ENCODE assay signal across 29 cellular contexts in the genomic region with DNA sequence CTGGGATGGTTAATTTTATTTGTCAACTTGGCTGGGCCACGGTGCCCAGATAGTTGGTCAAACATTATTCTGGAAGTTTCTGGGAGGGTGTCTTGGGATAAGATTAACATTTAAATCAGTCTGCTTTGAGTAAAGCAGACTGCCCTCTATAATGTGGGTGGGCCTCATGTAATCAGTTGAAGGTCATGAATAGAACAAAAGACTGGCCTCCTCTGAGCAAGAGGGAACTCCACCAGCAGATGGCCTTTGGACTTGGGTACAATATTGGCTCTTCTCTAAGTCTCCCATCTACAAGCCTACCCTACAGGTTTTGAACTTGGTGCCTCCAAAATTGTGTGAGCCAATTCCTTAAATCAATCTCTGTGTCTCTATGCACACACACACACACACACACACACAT.
"Had no signal": no experiment of that assay in that cellular context is flagged by ENCODE, and none has a peak within 500 bp of the region (broad histone marks: within the 10 kb centered on the region; RNA-seq: fewer than 3 reads in every experiment).

No MANE protein-coding gene starts in this region.

- H3K9me3 Mint-ChIP-seq: stimulated activated effector memory CD8-positive, alpha-beta T cell treated with anti-CD3 and anti-CD28 coated beads, Interleukin-12 subunit alpha, Interleukin-12 subunit beta, amount 100 ng/mL, for 72 hours; stimulated activated memory B cell treated with anti-CD40 and anti-IgM and Interleukin-4, amounts not matched to agents 10 μg/mL and 1 μg/mL and 100 μg/mL, for 72 hours; stimulated activated naive B cell treated with anti-CD40 and anti-IgM and Interleukin-4, amounts not matched to agents 10 μg/mL and 1 μg/mL and 100 μg/mL, for 72 hours; stimulated activated naive CD8-positive, alpha-beta T cell treated with anti-CD3 and anti-CD28 coated beads, Interleukin-15, amount 100 ng/mL, for 72 hours; stimulated activated naive CD8-positive, alpha-beta T cell treated with anti-CD3 and anti-CD28 coated beads, Interleukin-15, Interleukin-2, amounts not matched to agents 100 ng/mL and 50 ng/mL, for 24 hours; type B pancreatic cell had no signal

- H3K27me3 ChIP-seq: suprapubic skin, testis, thyroid gland, tibial artery, tibial nerve, transverse colon, upper lobe of left lung, upper lobe of right lung, uterus, vagina had no signal

- H3K27ac ChIP-seq: stomach, suprapubic skin, testis, thoracic aorta, thyroid gland, tibial artery, tibial nerve, transverse colon, upper lobe of left lung, upper lobe of right lung, uterus, vagina had no signal

- H3K36me3 Mint-ChIP-seq: stimulated activated effector memory CD8-positive, alpha-beta T cell treated with anti-CD3 and anti-CD28 coated beads, Interleukin-12 subunit alpha, Interleukin-12 subunit beta, amount 100 ng/mL, for 72 hours; stimulated activated memory B cell treated with anti-CD40 and anti-IgM and Interleukin-4, amounts not matched to agents 10 μg/mL and 1 μg/mL and 100 μg/mL, for 72 hours; stimulated activated naive B cell treated with anti-CD40 and anti-IgM and Interleukin-4, amounts not matched to agents 10 μg/mL and 1 μg/mL and 100 μg/mL, for 72 hours; type B pancreatic cell had no signal

- H3K27ac Mint-ChIP-seq: stimulated activated effector memory CD8-positive, alpha-beta T cell treated with anti-CD3 and anti-CD28 coated beads, Interleukin-12 subunit alpha, Interleukin-12 subunit beta, amount 100 ng/mL, for 72 hours; stimulated activated memory B cell treated with anti-CD40 and anti-IgM and Interleukin-4, amounts not matched to agents 10 μg/mL and 1 μg/mL and 100 μg/mL, for 72 hours; stimulated activated naive B cell treated with anti-CD40 and anti-IgM and Interleukin-4, amounts not matched to agents 10 μg/mL and 1 μg/mL and 100 μg/mL, for 72 hours; stimulated activated naive CD8-positive, alpha-beta T cell treated with anti-CD3 and anti-CD28 coated beads, Interleukin-15, amount 100 ng/mL, for 72 hours; stimulated activated naive CD8-positive, alpha-beta T cell treated with anti-CD3 and anti-CD28 coated beads, Interleukin-15, Interleukin-2, amounts not matched to agents 100 ng/mL and 50 ng/mL, for 24 hours; type B pancreatic cell had no signal

- H3K4me1 ChIP-seq: suprapubic skin, thyroid gland, tibial artery, transverse colon, upper lobe of left lung, upper lobe of right lung, uterus, vagina had no signal

- H3K4me1 Mint-ChIP-seq: stimulated activated memory B cell treated with anti-CD40 and anti-IgM and Interleukin-4, amounts not matched to agents 10 μg/mL and 1 μg/mL and 100 μg/mL, for 72 hours; stimulated activated naive B cell treated with anti-CD40 and anti-IgM and Interleukin-4, amounts not matched to agents 10 μg/mL and 1 μg/mL and 100 μg/mL, for 72 hours had no signal

- DNase-seq: stimulated activated CD4-positive, alpha-beta T cell treated with anti-CD3 and anti-CD28 coated beads, Interleukin-2, amount 100 ng/mL, for 48 hours; stimulated activated CD4-positive, alpha-beta T cell treated with anti-CD3 and anti-CD28 coated beads, Interleukin-4, amount 100 ng/mL, for 1 hour; stimulated activated CD4-positive, alpha-beta T cell treated with anti-CD3 and anti-CD28 coated beads, Interleukin-4, amount 100 ng/mL, for 24 hours; stimulated activated CD4-positive, alpha-beta T cell treated with anti-CD3 and anti-CD28 coated beads, Interleukin-4, amount 100 ng/mL, for 4 hours; stimulated activated CD8-positive, alpha-beta memory T cell treated with anti-CD3 and anti-CD28 coated beads, Interleukin-4, amount 100 ng/mL, for 48 hours; stimulated activated naive B cell treated with anti-CD40 and anti-IgM and Interleukin-4, amounts not matched to agents 10 μg/mL and 1 μg/mL and 100 μg/mL, for 72 hours; stimulated activated naive CD4-positive, alpha-beta T cell; stimulated activated naive CD4-positive, alpha-beta T cell treated with Interleukin-2 at 50 U/mL for 16 hours; stimulated activated naive CD8-positive, alpha-beta T cell treated with anti-CD3 and anti-CD28 coated beads, Interleukin-15, amount 100 ng/mL, for 72 hours; stimulated activated naive CD8-positive, alpha-beta T cell treated with anti-CD3 and anti-CD28 coated beads, Interleukin-15, Interleukin-2, amounts not matched to agents 100 U/mL and 50 U/mL, for 24 hours; stomach; substantia nigra; testis; thyroid gland; tibial artery; transverse colon; trophoblast cell; upper lobe of left lung; upper lobe of right lung; uterus had no signal

- H3K4me3 Mint-ChIP-seq: stimulated activated effector memory CD8-positive, alpha-beta T cell treated with anti-CD3 and anti-CD28 coated beads, Interleukin-12 subunit alpha, Interleukin-12 subunit beta, amount 100 ng/mL, for 72 hours; stimulated activated memory B cell treated with anti-CD40 and anti-IgM and Interleukin-4, amounts not matched to agents 10 μg/mL and 1 μg/mL and 100 μg/mL, for 72 hours; stimulated activated naive B cell treated with anti-CD40 and anti-IgM and Interleukin-4, amounts not matched to agents 10 μg/mL and 1 μg/mL and 100 μg/mL, for 72 hours; stimulated activated naive CD8-positive, alpha-beta T cell treated with anti-CD3 and anti-CD28 coated beads, Interleukin-15, amount 100 ng/mL, for 72 hours; stimulated activated naive CD8-positive, alpha-beta T cell treated with anti-CD3 and anti-CD28 coated beads, Interleukin-15, Interleukin-2, amounts not matched to agents 100 ng/mL and 50 ng/mL, for 24 hours; type B pancreatic cell had no signal

- H3K36me3 ChIP-seq: stomach, suprapubic skin, thoracic aorta, thyroid gland, tibial artery, tibial nerve, transverse colon, upper lobe of left lung, upper lobe of right lung, uterus, vagina had no signal

- FAIRE-seq: urothelium cell line had no signal

- H3K27me3 Mint-ChIP-seq: stimulated activated memory B cell treated with anti-CD40 and anti-IgM and Interleukin-4, amounts not matched to agents 10 μg/mL and 1 μg/mL and 100 μg/mL, for 72 hours; stimulated activated naive B cell treated with anti-CD40 and anti-IgM and Interleukin-4, amounts not matched to agents 10 μg/mL and 1 μg/mL and 100 μg/mL, for 72 hours; stimulated activated naive CD8-positive, alpha-beta T cell treated with anti-CD3 and anti-CD28 coated beads, Interleukin-15, amount 100 ng/mL, for 72 hours; stimulated activated naive CD8-positive, alpha-beta T cell treated with anti-CD3 and anti-CD28 coated beads, Interleukin-15, Interleukin-2, amounts not matched to agents 100 ng/mL and 50 ng/mL, for 24 hours had no signal

- ATAC-seq: stimulated activated effector memory CD8-positive, alpha-beta T cell treated with anti-CD3 and anti-CD28 coated beads, Interleukin-12 subunit alpha, Interleukin-12 subunit beta, amount 100 ng/mL, for 72 hours; stimulated activated memory B cell treated with anti-CD40 and anti-IgM and Interleukin-4, amounts not matched to agents 10 μg/mL and 1 μg/mL and 100 μg/mL, for 72 hours; stimulated activated naive B cell treated with anti-CD40 and anti-IgM and Interleukin-4, amounts not matched to agents 10 μg/mL and 1 μg/mL and 100 μg/mL, for 72 hours; stimulated activated naive CD8-positive, alpha-beta T cell treated with anti-CD3 and anti-CD28 coated beads, Interleukin-15, amount 100 ng/mL, for 72 hours; stimulated activated naive CD8-positive, alpha-beta T cell treated with anti-CD3 and anti-CD28 coated beads, Interleukin-15, Interleukin-2, amounts not matched to agents 100 U/mL and 50 U/mL, for 24 hours; upper lobe of right lung had no signal

- H3K4me3 ChIP-seq: stomach, suprapubic skin, testis, thoracic aorta, thyroid gland, tibial artery, tibial nerve, transverse colon, upper lobe of left lung, upper lobe of right lung, uterus, vagina had no signal

- H3K9me3 ChIP-seq: stomach, suprapubic skin, testis, thoracic aorta, thyroid gland, tibial artery, tibial nerve, transverse colon, upper lobe of left lung, upper lobe of right lung, uterus, vagina had no signal
